10 cellular contexts compared by ENCODE assay signal in genomic region chr7:116776610-116777289, GRCh38.
DNase-seq lines count a peak whose midpoint lies in the region; ATAC-seq and TF ChIP-seq lines count a peak whose summit lies in the region.
"Had no signal": no experiment of that assay in that cellular context is flagged by ENCODE, and none has a peak within 500 bp of the region (broad histone marks: within the 10 kb centered on the region; RNA-seq: fewer than 3 reads in every experiment).

No MANE protein-coding gene starts in this region.

- no peak overlapping the region for H3K4me3 ChIP-seq in mucosa of descending colon
- H3K4me3 ChIP-seq: lower lobe of right lung, tibial artery had no signal

- intact Hi-C loops in activated B cell treated with CpG ODN at 0.5 μM for 24 hours (cut with micrococcal nuclease) (no loop called here), mucosa of descending colon (cut with DNase I, micrococcal nuclease) (no loop called here)

- H3K4me1 Mint-ChIP-seq in activated B cell treated with CpG ODN at 0.5 μM for 24 hours (no peaks in the 10 kb centered on the region), WTC11 (peaks cover 22% of the 10 kb centered on the region)

- H3K4me3 Mint-ChIP-seq in activated B cell treated with CpG ODN at 0.5 μM for 24 hours (no peak overlapping the region), WTC11 (no peak overlapping the region)

- no peaks in the 10 kb centered on the region for H3K9me3 ChIP-seq in mucosa of descending colon
- H3K9me3 ChIP-seq: lower lobe of right lung, tibial artery had no signal

- TF ChIP-seq CTCF in activated B cell treated with CpG ODN at 0.5 μM for 24 hours (IDR thresholded peaks at IDR 0.05) (no peak), mucosa of descending colon (IDR thresholded peaks at IDR 0.05) (no peak), WTC11 (IDR thresholded peaks at IDR 0.05) (no peak)

- DNase-seq in activated B cell treated with CpG ODN at 0.5 μM for 24 hours (no peak), mucosa of descending colon (no peak), NCI-H1930 (lab: John Stamatoyannopoulos, UW) (no peak), NCI-H1436 treated with DMSO at 0.1 percent for 48 hours (lab: John Stamatoyannopoulos, UW) (no peak), WTC11 (ENCODE audit: low spot score) (no peak), NCI-H2196 (lab: John Stamatoyannopoulos, UW; ENCODE audit: unreplicated experiment) (no peak)
- DNase-seq: lower lobe of right lung, tibial artery had no signal

- H3K36me3 Mint-ChIP-seq in activated B cell treated with CpG ODN at 0.5 μM for 24 hours (ENCODE audit: low read depth) (no peaks in the 10 kb centered on the region), WTC11 (peaks cover 9% of the 10 kb centered on the region)

- H3K4me1 ChIP-seq in mucosa of descending colon (ENCODE audit: low read depth) = peaks cover 21% of the 10 kb centered on the region

- ATAC-seq in GM18498 (IDR thresholded peaks at IDR 0.05; ENCODE audit: unreplicated experiment) (peak; percentile 64), HG02623 (IDR thresholded peaks at IDR 0.05; ENCODE audit: unreplicated experiment) (peak; percentile 46), activated B cell treated with CpG ODN at 0.5 μM for 24 hours (ENCODE audit: low read depth) (peak; percentile 50), mucosa of descending colon (peak; percentile 57), WTC11 (no peak)

- H3K27me3 Mint-ChIP-seq in activated B cell treated with CpG ODN at 0.5 μM for 24 hours (peaks cover 10% of the 10 kb centered on the region), WTC11 (ENCODE audit: low read depth) (peaks cover 51% of the 10 kb centered on the region)

- H3K9me3 Mint-ChIP-seq in activated B cell treated with CpG ODN at 0.5 μM for 24 hours (no peaks in the 10 kb centered on the region), WTC11 (no peaks in the 10 kb centered on the region)

- H3K36me3 ChIP-seq in mucosa of descending colon (ENCODE audit: low read depth) = no peaks in the 10 kb centered on the region
- H3K36me3 ChIP-seq: tibial artery had no signal

- CTCF ChIA-PET in activated B cell treated with CpG ODN at 0.5 μM for 24 hours (lab: Charles Lee) = interaction anchor here (0.6 to 1.8 kb wide), 2 partner anchors 10 to 186 kb away, joined by 3 to 6 read pairs; no protein-coding TSS in a partner anchor
- CTCF ChIA-PET in WTC11 (lab: Charles Lee) = no interaction called here

- POLR2A ChIA-PET in activated B cell treated with CpG ODN at 0.5 μM for 24 hours (lab: Charles Lee) = no interaction called here
- POLR2A ChIA-PET in WTC11 (lab: Charles Lee) = no interaction called here

- H3K27ac Mint-ChIP-seq in activated B cell treated with CpG ODN at 0.5 μM for 24 hours = no peak overlapping the region
- H3K27ac Mint-ChIP-seq in WTC11 = no peak overlapping the region

TF ChIP-seq in WTC11, 78 proteins besides CTCF, POLR2A, EP300 and RAD21:
- TF ChIP-seq OVOL2 (CRISPR knock-in tag; IDR thresholded peaks at IDR 0.05; ENCODE audit: borderline replicate concordance) = no peak
- no peak for TF ChIP-seq SP1 (CRISPR knock-in tag; conservative IDR thresholded peaks at IDR 0.05)
- TF ChIP-seq RELA (CRISPR knock-in tag; IDR thresholded peaks at IDR 0.05; ENCODE audit: borderline replicate concordance) = no peak
- TF ChIP-seq HMGXB4 (CRISPR knock-in tag; IDR thresholded peaks at IDR 0.05) = no peak
- no peak for TF ChIP-seq PRDM15 (CRISPR knock-in tag; IDR thresholded peaks at IDR 0.05)
- TF ChIP-seq MXD4 (CRISPR knock-in tag; IDR thresholded peaks at IDR 0.05; ENCODE audit: borderline replicate concordance) = no peak
- no peak for TF ChIP-seq FOXP1 (CRISPR knock-in tag; IDR thresholded peaks at IDR 0.05; ENCODE audit: borderline replicate concordance)
- TF ChIP-seq JUN (CRISPR knock-in tag; IDR thresholded peaks at IDR 0.05) = no peak
- no peak for TF ChIP-seq ZNF281 (CRISPR knock-in tag; IDR thresholded peaks at IDR 0.05)
